ENCODE assay signal across 8 cellular contexts in genomic region chr5:135560858-135561257, GRCh38. TPM values are rescaled to one million over a fixed set of nuclear protein-coding genes. Genes with fewer than 3 reads are reported as not detected.
DNase-seq lines count a peak whose midpoint lies in the region; ATAC-seq and TF ChIP-seq lines count a peak whose summit lies in the region.

No MANE protein-coding gene starts in this region.

- no peak for ATAC-seq in HG03108 (IDR thresholded peaks at IDR 0.05; ENCODE audit: unreplicated experiment)

- H3K4me3 ChIP-seq in GM06990 (replicated peaks; ENCODE audit: low read depth, low read length): no peak overlapping the region

- H3K36me3 ChIP-seq in GM06990 (ENCODE audit: control insufficient read depth, insufficient read depth, low read length): no peaks in the 10 kb centered on the region

- peak; percentile 88 for TF ChIP-seq CTCF in GM06990 (IDR thresholded peaks at IDR 0.05; ENCODE audit: insufficient read depth, low read length, poor library complexity, severe bottlenecking)

- H3K27me3 ChIP-seq in GM06990 (replicated peaks; ENCODE audit: control insufficient read depth, insufficient read depth, low read length): no peaks in the 10 kb centered on the region; the same call in 1 of the 2 replicates

- peak; percentile 53 for DNase-seq in GM06990 (ENCODE audit: extremely low read depth, insufficient read length)
- DNase-seq in H4 (ENCODE audit: low spot score): peak; percentile 86
- DNase-seq in LoVo (ENCODE audit: low spot score): peak; percentile 84
- peak; percentile 92 for DNase-seq in SIG-M5 treated with dmso at 0.1 percent for 504 hours (lab: John Stamatoyannopoulos, UW; ENCODE audit: unreplicated experiment)
- peak; percentile 62 for DNase-seq in activated naive CD4-positive, alpha-beta T cell treated with Interleukin-2 at 50 U/mL for 16 hours
- DNase-seq in head of caudate nucleus: peak; percentile 77 to 94 (median 86)
- DNase-seq in putamen (ENCODE audit: low spot score): peak; percentile 69

- intact Hi-C loops in head of caudate nucleus (cut with DNase I): no loop called here

RNA-seq across cellular contexts. Expression of gene CXCL14, which starts 17.9 kb away (rescaled TPM):
- total RNA-seq in H4 (2014; rRNA removed; shearing (Covaris generic)): 1.4 and 1.7 TPM in 2 replicates

RNA-seq across cellular contexts. Expression of gene NEUROG1, which starts 25.1 kb away (rescaled TPM):
- not detected in 2 replicates for total RNA-seq in H4 (2014; rRNA removed; shearing (Covaris generic))
